9 cellular contexts compared by ENCODE assay signal in the genomic region with DNA sequence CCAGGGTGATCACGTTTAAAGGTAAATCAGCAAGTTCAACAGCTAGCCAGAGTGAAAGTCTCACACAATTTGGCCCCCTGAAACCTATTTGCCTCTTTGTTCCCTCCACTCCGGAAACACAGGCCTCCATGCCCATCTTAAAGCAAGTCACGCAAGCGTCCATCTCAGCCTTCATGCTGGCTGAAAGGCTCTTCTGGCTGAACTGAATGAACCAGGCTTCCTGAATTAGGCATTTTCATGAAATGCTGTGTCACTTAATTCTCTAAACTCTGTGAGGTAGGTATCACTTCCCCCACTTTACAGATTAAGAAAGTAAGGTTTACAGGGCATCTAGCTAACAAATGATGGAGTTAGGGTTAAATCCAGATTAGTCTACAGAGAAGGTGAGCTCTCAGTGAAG. TPM values are rescaled to one million over a fixed set of nuclear protein-coding genes. Genes with fewer than 3 reads are reported as not detected.
A peak's percentile ranks its signal among the peaks of the same experiment; 100 is the strongest.
DNase-seq lines count a peak whose midpoint lies in the region; ATAC-seq and TF ChIP-seq lines count a peak whose summit lies in the region.
"Had no signal": no experiment of that assay in that cellular context is flagged by ENCODE, and none has a peak within 500 bp of the region (broad histone marks: within the 10 kb centered on the region; RNA-seq: fewer than 3 reads in every experiment).

No MANE protein-coding gene starts in this region.

- H3K4me3 ChIP-seq in Panc1 (ENCODE audit: low read depth in 2 of 2, low read length in 2 of 2) = peak overlapping the region; percentile 79 to 88
- H3K4me3 ChIP-seq in foreskin fibroblast (ENCODE audit: low read depth in 1 of 2, low read length in 2 of 2) = peak overlapping the region; percentile 95 to 100

- no peaks in the 10 kb centered on the region; the same call in 1 of the 2 replicates for H3K36me3 ChIP-seq in Panc1 (ENCODE audit: control insufficient read depth, insufficient read depth, low read length)

- no peaks in the 10 kb centered on the region for H3K27me3 ChIP-seq in Panc1 (ENCODE audit: control insufficient read depth, insufficient read depth, low read length)

- peak overlapping the region; percentile 94 for H3K4me3 Mint-ChIP-seq in activated naive CD4-positive, alpha-beta T cell treated with anti-CD3 and anti-CD28 coated beads for 36 hours
- H3K4me3 Mint-ChIP-seq in type B pancreatic cell = peak overlapping the region; percentile 96

- H3K9me3 ChIP-seq in Panc1 (ENCODE audit: control insufficient read depth, insufficient read depth, low read depth, low read length) = no peaks in the 10 kb centered on the region

- no peak for TF ChIP-seq CTCF in Panc1 (IDR thresholded peaks at IDR 0.05)
- no peak for TF ChIP-seq CTCF in foreskin fibroblast (IDR thresholded peaks at IDR 0.05; ENCODE audit: low read depth, low read length)
- no peak for TF ChIP-seq CTCF in type B pancreatic cell (conservative IDR thresholded peaks at IDR 0.05)

- no peak for DNase-seq in activated naive CD4-positive, alpha-beta T cell treated with anti-CD3 and anti-CD28 coated beads for 36 hours
- DNase-seq in activated naive CD4-positive, alpha-beta T cell treated with Interleukin-2 at 50 U/mL for 16 hours = no peak
- DNase-seq in Panc1 (ENCODE audit: low read depth, low spot score) = no peak
- DNase-seq in foreskin fibroblast = no peak
- no peak for DNase-seq in type B pancreatic cell (ENCODE audit: extremely low spot score, unreplicated experiment)
- no peak for DNase-seq in HPDE6-E6E7 (ENCODE audit: extremely low spot score)

- H3K4me1 ChIP-seq in Panc1 (ENCODE audit: control insufficient read depth, insufficient read depth, low read length) = peaks cover 13% of the 10 kb centered on the region

- H3K27ac ChIP-seq in Panc1 (ENCODE audit: low read length) = peak overlapping the region; percentile 86

- in situ Hi-C loops in Panc1 (cut with HindIII; ENCODE audit: low pct_unique_long_range_greater_than_20kb, low sequenced_read_pairs) = no loop called here

- H3K27me3 Mint-ChIP-seq in activated naive CD4-positive, alpha-beta T cell treated with anti-CD3 and anti-CD28 coated beads for 36 hours (ENCODE audit: low read depth) = no peaks in the 10 kb centered on the region
- H3K27me3 Mint-ChIP-seq in type B pancreatic cell = no peaks in the 10 kb centered on the region

- peaks cover 15% of the 10 kb centered on the region for H3K36me3 Mint-ChIP-seq in activated naive CD4-positive, alpha-beta T cell treated with anti-CD3 and anti-CD28 coated beads for 36 hours (ENCODE audit: low read depth)
- peaks cover 12% of the 10 kb centered on the region for H3K36me3 Mint-ChIP-seq in type B pancreatic cell

- H3K27ac Mint-ChIP-seq in activated naive CD4-positive, alpha-beta T cell treated with anti-CD3 and anti-CD28 coated beads for 36 hours = peak overlapping the region; percentile 61
- H3K27ac Mint-ChIP-seq in type B pancreatic cell = peak overlapping the region; percentile 48

- ATAC-seq in Panc1 (no peak), HG03095 (IDR thresholded peaks at IDR 0.05; ENCODE audit: unreplicated experiment) (no peak), GM19023 (IDR thresholded peaks at IDR 0.05; ENCODE audit: unreplicated experiment) (no peak)

- H3K4me1 Mint-ChIP-seq in activated naive CD4-positive, alpha-beta T cell treated with anti-CD3 and anti-CD28 coated beads for 36 hours (ENCODE audit: low read depth) = peaks cover 36% of the 10 kb centered on the region
- H3K4me1 Mint-ChIP-seq in type B pancreatic cell (ENCODE audit: unreplicated experiment) = peaks cover 30% of the 10 kb centered on the region

- BruUV-seq in Panc1 (replicated peaks; lab: Mats Ljungman, UMichigan) = no TSS peak

- intact Hi-C loops in activated naive CD4-positive, alpha-beta T cell treated with anti-CD3 and anti-CD28 coated beads for 36 hours (cut with micrococcal nuclease) = loop anchor here (1.0 to 5.0 kb wide), 5 partner anchors 53 to 181 kb away; a partner anchor contains a TSS
- intact Hi-C loops in Panc1 (cut with micrococcal nuclease; ENCODE audit: unreplicated experiment) = no loop called here

- no peaks in the 10 kb centered on the region for H3K9me3 Mint-ChIP-seq in activated naive CD4-positive, alpha-beta T cell treated with anti-CD3 and anti-CD28 coated beads for 36 hours
- H3K9me3 Mint-ChIP-seq in type B pancreatic cell = no peaks in the 10 kb centered on the region

- CTCF ChIA-PET in activated naive CD4-positive, alpha-beta T cell treated with anti-CD3 and anti-CD28 coated beads for 36 hours (lab: Charles Lee) = interaction anchor here (1.2 to 1.5 kb wide), 2 partner anchors 82 to 135 kb away, joined by 6 to 9 read pairs; no protein-coding TSS in a partner anchor
- CTCF ChIA-PET in Panc1 (lab: Charles Lee) = no interaction called here

- POLR2A ChIA-PET in Panc1 (lab: Charles Lee) = no interaction called here

RNA-seq across cellular contexts. Expression of a gene that starts 1.4 kb away (rescaled TPM):
- total RNA-seq in activated naive CD4-positive, alpha-beta T cell treated with anti-CD3 and anti-CD28 coated beads for 36 hours = 10 to 100 TPM; 23.0 to 24.6 TPM
- total RNA-seq in Panc1 (2021; ENCODE audit: unreplicated experiment) (28.9 TPM), type B pancreatic cell (ENCODE audit: low replicate concordance) (22.7 and 23.8 TPM in 2 replicates)
- 31.0 TPM for polyA plus RNA-seq in Panc1 (2012; ENCODE audit: insufficient read length)

RNA-seq across cellular contexts. Expression of a gene that starts 38.7 kb away (rescaled TPM):
- 100 to 1,000 TPM; 240 to 254 TPM for total RNA-seq in activated naive CD4-positive, alpha-beta T cell treated with anti-CD3 and anti-CD28 coated beads for 36 hours
- total RNA-seq in Panc1 (2021; ENCODE audit: unreplicated experiment) (200 TPM), type B pancreatic cell (ENCODE audit: low replicate concordance) (252 and 317 TPM in 2 replicates)
- polyA plus RNA-seq in Panc1 (2012; ENCODE audit: insufficient read length) = 252 TPM

RNA-seq across cellular contexts. Expression of a gene that starts 39.2 kb away (rescaled TPM):
- total RNA-seq in activated naive CD4-positive, alpha-beta T cell treated with anti-CD3 and anti-CD28 coated beads for 36 hours = 10 to 100 TPM; 15.7 to 19.6 TPM
- 21.0 TPM for total RNA-seq in Panc1 (2021; ENCODE audit: unreplicated experiment)
- polyA plus RNA-seq in Panc1 (2012; ENCODE audit: insufficient read length) = 8.2 TPM
- 21.9 and 30.9 TPM in 2 replicates for total RNA-seq in type B pancreatic cell (ENCODE audit: low replicate concordance)

RNA-seq across cellular contexts. Expression of a gene that starts 44.2 kb away (rescaled TPM):
- not detected for total RNA-seq in activated naive CD4-positive, alpha-beta T cell treated with anti-CD3 and anti-CD28 coated beads for 36 hours
- total RNA-seq in Panc1 (2021; ENCODE audit: unreplicated experiment) (not detected), type B pancreatic cell (ENCODE audit: low replicate concordance) (0.10 TPM in 1 of 2 replicates, not detected in the other)
- polyA plus RNA-seq in Panc1 (2012; ENCODE audit: insufficient read length) = not detected
- total RNA-seq: bronchial epithelial cell had no signal
